1 cellular context compared by ENCODE assay signal in genomic region chr12:20213851-20214250, GRCh38.
TF ChIP-seq lines count a peak whose summit lies in the region.

No MANE protein-coding gene starts in this region.

TF ChIP-seq in GM12891, 5 proteins besides CTCF, POLR2A, EP300 and RAD21:
- TF ChIP-seq PAX5 (IDR thresholded peaks at IDR 0.05; ENCODE audit: insufficient read depth, low read length, severe bottlenecking) (no peak), POU2F2 (IDR thresholded peaks at IDR 0.05; ENCODE audit: low read depth, low read length) (no peak), TAF1 (IDR thresholded peaks at IDR 0.05; ENCODE audit: low read depth, low read length) (no peak), POLR2AphosphoS5 (IDR thresholded peaks at IDR 0.05; ENCODE audit: low read depth, low read length) (no peak), SPI1 (IDR thresholded peaks at IDR 0.05; ENCODE audit: low read depth, low read length) (no peak)
TF ChIP-seq in GM12891: peak in this region for 0.
